ENCODE assay signal across 9 cellular contexts in the genomic region with DNA sequence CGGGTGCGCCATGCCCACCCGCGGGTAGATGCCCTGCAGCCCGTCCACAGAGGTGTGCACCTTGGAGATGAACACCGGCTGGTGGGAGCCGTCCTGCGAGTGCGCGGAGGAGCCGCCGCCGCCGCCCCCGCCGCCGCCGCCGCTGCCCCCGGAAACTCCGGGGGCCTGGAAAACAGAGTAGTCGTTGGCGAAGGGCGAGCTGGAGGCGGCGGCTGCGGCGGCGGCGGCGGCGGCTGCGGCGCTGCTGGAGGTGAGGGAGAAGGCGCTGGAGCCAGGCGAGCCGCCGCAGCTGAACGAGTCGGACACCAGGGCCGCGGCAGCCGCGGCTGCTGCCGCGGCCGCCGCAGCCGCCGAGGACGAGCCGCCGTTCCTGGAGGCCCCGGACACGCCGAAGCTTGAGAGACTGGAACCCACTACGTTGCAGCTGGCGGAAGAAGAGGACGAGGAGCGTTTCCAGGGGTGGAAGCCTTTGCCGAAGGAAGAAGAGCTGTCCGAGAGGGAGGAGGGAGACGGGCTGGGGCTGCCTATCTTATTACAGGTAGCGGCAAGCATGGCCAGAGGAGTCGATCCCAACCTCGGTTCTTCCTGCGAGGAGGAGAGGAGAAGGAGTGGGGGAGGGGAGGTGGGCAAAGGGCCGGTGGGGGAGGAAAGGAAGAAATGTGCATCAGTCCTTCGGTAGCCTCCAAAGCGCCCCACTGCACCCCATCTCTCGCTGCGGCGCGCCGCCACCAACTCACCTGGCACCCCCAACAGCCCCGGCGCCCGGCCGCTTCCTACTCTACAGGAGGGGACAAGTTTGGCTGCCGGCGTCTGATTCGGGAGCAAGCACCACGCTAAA. TPM values are rescaled to one million over a fixed set of nuclear protein-coding genes. Genes with fewer than 3 reads are reported as not detected.
DNase-seq lines count a peak whose midpoint lies in the region; ATAC-seq, FAIRE-seq and TF ChIP-seq lines count a peak whose summit lies in the region.
"Had no signal": no experiment of that assay in that cellular context is flagged by ENCODE, and none has a peak within 500 bp of the region (broad histone marks: within the 10 kb centered on the region; RNA-seq: fewer than 3 reads in every experiment).

No MANE protein-coding gene starts in this region.

- POLR2A ChIA-PET in HEK293T (lab: Yijun Ruan, JAX) = no interaction called here

- peak overlapping the region; percentile 93 for H3K4me2 ChIP-seq in keratinocyte (ENCODE audit: control insufficient read depth, extremely low read depth, insufficient read depth, low read depth, low read length)

- H3K27me3 Mint-ChIP-seq in activated T-helper 2 cell treated with anti-CD3 and anti-CD28 coated beads, Interferon-gamma antibody, Interleukin-2, Interleukin-4, amounts not matched to agents 10 μg/mL and 5 μg/mL and 100 μg/mL, durations not matched to agents 14 hours and 24 hours and 36 hours (ENCODE audit: low read depth) = peaks cover 71% of the 10 kb centered on the region

- H3K9me3 Mint-ChIP-seq in activated T-helper 2 cell treated with anti-CD3 and anti-CD28 coated beads, Interferon-gamma antibody, Interleukin-2, Interleukin-4, amounts not matched to agents 10 μg/mL and 5 μg/mL and 100 μg/mL, durations not matched to agents 14 hours and 24 hours and 36 hours = no peaks in the 10 kb centered on the region

- no peaks in the 10 kb centered on the region for H3K9me1 ChIP-seq in keratinocyte (ENCODE audit: control insufficient read depth, extremely low read depth, insufficient read depth, low read length)

- H3K27ac ChIP-seq in C4-2B (peak overlapping the region; percentile 18), keratinocyte (ENCODE audit: control insufficient read depth, insufficient read depth, low read length) (peak overlapping the region; percentile 5), vagina (no peak overlapping the region)

- FAIRE-seq in keratinocyte (lab: Jason Lieb, UNC) (no peak), D721Med (lab: Jason Lieb, UNC) (no peak)

- intact Hi-C loops in activated T-helper 2 cell treated with anti-CD3 and anti-CD28 coated beads, Interferon-gamma antibody, Interleukin-2, Interleukin-4, amounts not matched to agents 10 μg/mL and 5 μg/mL and 100 μg/mL, durations not matched to agents 14 hours and 24 hours and 36 hours (cut with micrococcal nuclease) = loop anchor here (5.0 to 10.0 kb wide), 2 partner anchors 1011 to 1673 kb away; a partner anchor contains a TSS
- intact Hi-C loops in vagina (cut with DNase I) = no loop called here

- H2AFZ ChIP-seq in keratinocyte (ENCODE audit: control insufficient read depth, low read length) = peak overlapping the region; percentile 86

- H3K4me1 ChIP-seq in keratinocyte (ENCODE audit: control insufficient read depth, extremely low read depth, insufficient read depth, low read length) = peaks cover 6% of the 10 kb centered on the region
- peaks cover 30% of the 10 kb centered on the region for H3K4me1 ChIP-seq in vagina

- peak overlapping the region; percentile 17 for H3K4me3 Mint-ChIP-seq in activated T-helper 2 cell treated with anti-CD3 and anti-CD28 coated beads, Interferon-gamma antibody, Interleukin-2, Interleukin-4, amounts not matched to agents 10 μg/mL and 5 μg/mL and 100 μg/mL, durations not matched to agents 14 hours and 24 hours and 36 hours (ENCODE audit: low read depth)

- no peaks in the 10 kb centered on the region for H4K20me1 ChIP-seq in keratinocyte (ENCODE audit: control insufficient read depth, extremely low read depth, insufficient read depth, low read length)

- CTCF ChIA-PET in HEK293T (lab: Yijun Ruan, JAX) = interaction anchor here (0.6 to 1.2 kb wide), 2 partner anchors 10 to 468 kb away, joined by 3 to 5 read pairs; no protein-coding TSS in a partner anchor

- H3K4me3 ChIP-seq in keratinocyte (ENCODE audit: control insufficient read depth in 2 of 3, extremely low read depth in 1 of 3, insufficient read depth in 2 of 3, low read depth in 1 of 3, low read length in 3 of 3) = peak overlapping the region; percentile 69 to 92 (median 76)
- peak overlapping the region; percentile 31 to 39 for H3K4me3 ChIP-seq in vagina

- no peak for TF ChIP-seq POLR2A in vagina (IDR thresholded peaks at IDR 0.05)

- dilution Hi-C loops in keratinocyte (cut with MboI; ENCODE audit: extremely low pct_ligation_motif_present, low sequenced_read_pairs) = no loop called here

- H3K27me3 ChIP-seq in keratinocyte (ENCODE audit: control insufficient read depth, extremely low read depth, insufficient read depth, low read length) (peaks cover 32% of the 10 kb centered on the region), vagina (peaks cover 8% of the 10 kb centered on the region)

- peaks cover 3% of the 10 kb centered on the region for H3K36me3 Mint-ChIP-seq in activated T-helper 2 cell treated with anti-CD3 and anti-CD28 coated beads, Interferon-gamma antibody, Interleukin-2, Interleukin-4, amounts not matched to agents 10 μg/mL and 5 μg/mL and 100 μg/mL, durations not matched to agents 14 hours and 24 hours and 36 hours (ENCODE audit: low read depth)

- DNase-seq in HEK293T (ENCODE audit: extremely low spot score) (peak; percentile 42), keratinocyte (ENCODE audit: low read depth, low spot score) (no peak), vagina (ENCODE audit: extremely low spot score in 2 of 2) (no peak), D721Med (ENCODE audit: insufficient read length, low spot score) (no peak)
- DNase-seq in activated T-helper 2 cell treated with anti-CD3 and anti-CD28 coated beads, Interferon-gamma antibody, Interleukin-2, Interleukin-4, amounts not matched to agents 10 μg/mL and 5 μg/mL and 100 μg/mL, durations not matched to agents 14 hours and 24 hours and 36 hours (ENCODE audit: low spot score) = no peak

- peaks cover 15% of the 10 kb centered on the region for H3K4me1 Mint-ChIP-seq in activated T-helper 2 cell treated with anti-CD3 and anti-CD28 coated beads, Interferon-gamma antibody, Interleukin-2, Interleukin-4, amounts not matched to agents 10 μg/mL and 5 μg/mL and 100 μg/mL, durations not matched to agents 14 hours and 24 hours and 36 hours (ENCODE audit: low read depth)

- peak; percentile 33 for TF ChIP-seq CTCF in C4-2B (conservative IDR thresholded peaks at IDR 0.05)
- TF ChIP-seq CTCF in keratinocyte (optimal IDR thresholded peaks at IDR 0.05 in 1 of 3, IDR thresholded peaks at IDR 0.05 in 1 of 3, conservative IDR thresholded peaks at IDR 0.05 in 1 of 3; ENCODE audit: extremely low read depth in 1 of 3, insufficient read depth in 2 of 3, low read length in 3 of 3) = no peak
- TF ChIP-seq CTCF in vagina (IDR thresholded peaks at IDR 0.05) = no peak
- TF ChIP-seq CTCF in D721Med (IDR thresholded peaks at IDR 0.05; ENCODE audit: insufficient read depth, missing control alignments) = no peak

- ATAC-seq in HG03280 (IDR thresholded peaks at IDR 0.05; ENCODE audit: unreplicated experiment) = no peak
- no peak for ATAC-seq in GM21390 (IDR thresholded peaks at IDR 0.05; ENCODE audit: unreplicated experiment)

- H3K36me3 ChIP-seq in keratinocyte (ENCODE audit: control insufficient read depth in 2 of 2, extremely low read depth in 1 of 2, insufficient read depth in 2 of 2, low read length in 2 of 2) (no peaks in the 10 kb centered on the region), vagina (no peaks in the 10 kb centered on the region)

- H3K9ac ChIP-seq in keratinocyte (ENCODE audit: control insufficient read depth, extremely low read depth, insufficient read depth, low read length) = peak overlapping the region; percentile 68

- H3K9me3 ChIP-seq in keratinocyte (ENCODE audit: control insufficient read depth, low read depth, low read length) (no peaks in the 10 kb centered on the region), vagina (no peaks in the 10 kb centered on the region)

- no peak overlapping the region for H3K27ac Mint-ChIP-seq in activated T-helper 2 cell treated with anti-CD3 and anti-CD28 coated beads, Interferon-gamma antibody, Interleukin-2, Interleukin-4, amounts not matched to agents 10 μg/mL and 5 μg/mL and 100 μg/mL, durations not matched to agents 14 hours and 24 hours and 36 hours

- no peaks in the 10 kb centered on the region for H3K79me2 ChIP-seq in keratinocyte (ENCODE audit: control insufficient read depth, insufficient read depth, low read length)

TF ChIP-seq in HEK293T, 16 proteins besides CTCF, POLR2A, EP300 and RAD21:
- TF ChIP-seq HDGF (IDR thresholded peaks at IDR 0.05; ENCODE audit: borderline replicate concordance) (no peak), L3MBTL2 (conservative IDR thresholded peaks at IDR 0.05) (no peak), FOXK2 (IDR thresholded peaks at IDR 0.05) (no peak), BHLHE40 (IDR thresholded peaks at IDR 0.05; ENCODE audit: borderline replicate concordance) (no peak), TARDBP (IDR thresholded peaks at IDR 0.05) (no peak), FOXM1 (IDR thresholded peaks at IDR 0.05; ENCODE audit: borderline replicate concordance) (no peak), FOXA1 (IDR thresholded peaks at IDR 0.05) (no peak), NFRKB (IDR thresholded peaks at IDR 0.05) (no peak), LEF1 (IDR thresholded peaks at IDR 0.05; ENCODE audit: borderline replicate concordance) (no peak), SUZ12 (IDR thresholded peaks at IDR 0.05) (no peak), SP1 (IDR thresholded peaks at IDR 0.05) (no peak), ARNT (IDR thresholded peaks at IDR 0.05) (no peak)
- TF ChIP-seq, protein P1, sequence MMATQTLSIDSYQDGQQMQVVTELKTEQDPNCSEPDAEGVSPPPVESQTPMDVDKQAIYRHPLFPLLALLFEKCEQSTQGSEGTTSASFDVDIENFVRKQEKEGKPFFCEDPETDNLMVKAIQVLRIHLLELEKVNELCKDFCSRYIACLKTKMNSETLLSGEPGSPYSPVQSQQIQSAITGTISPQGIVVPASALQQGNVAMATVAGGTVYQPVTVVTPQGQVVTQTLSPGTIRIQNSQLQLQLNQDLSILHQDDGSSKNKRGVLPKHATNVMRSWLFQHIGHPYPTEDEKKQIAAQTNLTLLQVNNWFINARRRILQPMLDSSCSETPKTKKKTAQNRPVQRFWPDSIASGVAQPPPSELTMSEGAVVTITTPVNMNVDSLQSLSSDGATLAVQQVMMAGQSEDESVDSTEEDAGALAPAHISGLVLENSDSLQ (IDR thresholded peaks at IDR 0.05) = no peak

RNA-seq across cellular contexts. Expression of a gene that starts 1.3 kb away (rescaled TPM):
- total RNA-seq in activated T-helper 2 cell treated with anti-CD3 and anti-CD28 coated beads, Interferon-gamma antibody, Interleukin-2, Interleukin-4, amounts not matched to agents 10 μg/mL and 5 μg/mL and 100 μg/mL, durations not matched to agents 14 hours and 24 hours and 36 hours = not detected in 2 replicates
- polyA plus RNA-seq in keratinocyte = 0.03 to 0.17 TPM (median 0.16 TPM) in 3 replicates
- polyA plus RNA-seq in keratinocyte (2011; ENCODE audit: low read depth) = 0.12 TPM
- 0.08 and 0.09 TPM in 2 replicates for polyA plus RNA-seq in keratinocyte (2011; cell fraction: cytosol; rRNA removed)
- 0.22 and 0.32 TPM in 2 replicates for polyA plus RNA-seq in keratinocyte (2011; cell fraction: nucleus; rRNA removed)
- 0.17 and 0.28 TPM in 2 replicates for polyA plus RNA-seq in keratinocyte (2012; ENCODE audit: low replicate concordance)
- 0.03 to 0.07 TPM (median 0.06 TPM) in 3 replicates for polyA minus RNA-seq in keratinocyte
- polyA minus RNA-seq in keratinocyte (2011; cell fraction: cytosol; rRNA and poly(A)+ RNA removed) = not detected
- 0.32 and 0.47 TPM in 2 replicates for polyA minus RNA-seq in keratinocyte (2011; cell fraction: nucleus; rRNA and poly(A)+ RNA removed)
- 2.9 TPM for total RNA-seq in vagina
- total RNA-seq: dermis microvascular lymphatic vessel endothelial cell had no signal
